8 cellular contexts compared by ENCODE assay signal in the genomic region with DNA sequence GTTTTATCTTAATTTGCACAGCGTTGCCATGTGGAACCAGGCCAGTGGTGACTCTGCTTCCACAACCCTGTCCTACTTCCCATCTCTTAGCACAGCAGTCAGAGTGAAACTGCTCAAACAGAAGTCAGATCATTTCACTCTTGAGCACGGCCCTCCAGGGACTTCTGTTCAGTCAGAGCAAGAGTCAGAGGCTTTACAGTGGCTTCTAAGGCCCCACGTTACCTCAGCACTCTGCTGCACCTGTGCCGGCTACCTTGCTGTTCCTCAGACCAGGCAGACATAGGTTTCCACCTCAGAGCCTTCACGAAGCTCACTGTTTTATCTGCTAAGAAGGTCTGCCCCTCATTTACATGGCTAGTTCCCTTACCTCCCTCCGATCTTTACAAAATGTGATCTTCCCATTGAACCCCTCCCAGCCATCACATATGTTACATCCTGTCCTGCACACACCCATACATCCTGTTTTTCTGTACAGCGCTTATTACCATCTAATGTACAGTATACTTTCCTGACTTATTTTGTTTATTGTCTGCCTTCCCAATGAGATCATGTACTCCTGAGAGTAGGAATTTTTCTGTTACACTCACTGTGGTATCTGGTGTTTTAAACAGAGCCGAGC. TPM values are rescaled to one million over a fixed set of nuclear protein-coding genes. Genes with fewer than 3 reads are reported as not detected.
DNase-seq lines count a peak whose midpoint lies in the region; ATAC-seq and TF ChIP-seq lines count a peak whose summit lies in the region.

No MANE protein-coding gene starts in this region.

- H3K4me2 ChIP-seq in neural progenitor cell: no peak overlapping the region

- ATAC-seq in GM18505 (IDR thresholded peaks at IDR 0.05; ENCODE audit: unreplicated experiment) (peak; percentile 96), GM21529 (IDR thresholded peaks at IDR 0.05; ENCODE audit: unreplicated experiment) (peak; percentile 96), right cardiac atrium (peak; percentile 53 to 71)

- no peaks in the 10 kb centered on the region for H4K20me1 ChIP-seq in neural progenitor cell (ENCODE audit: low read depth)

- no peaks in the 10 kb centered on the region for H3F3A ChIP-seq in neural progenitor cell (ENCODE audit: low read depth)

- no peaks in the 10 kb centered on the region for H3K9me3 Mint-ChIP-seq in neural progenitor cell

- TF ChIP-seq CTCF in dorsolateral prefrontal cortex (IDR thresholded peaks at IDR 0.05 in 54 of 56, conservative IDR thresholded peaks at IDR 0.05 in 2 of 56; ENCODE audit: low read depth in 1 of 56, partially characterized antibody in 56 of 56): no peak
- TF ChIP-seq CTCF in neural progenitor cell (IDR thresholded peaks at IDR 0.05): no peak

- peak; percentile 56 for TF ChIP-seq POLR2A in GM18505 (IDR thresholded peaks at IDR 0.05; ENCODE audit: borderline replicate concordance, extremely low read depth, insufficient read depth, insufficient read length)

- no peak overlapping the region for H3K27ac Mint-ChIP-seq in neural progenitor cell

- no peak overlapping the region for H3K9ac ChIP-seq in neural progenitor cell

- H3K4me3 Mint-ChIP-seq in neural progenitor cell: no peak overlapping the region

- peaks cover 19% of the 10 kb centered on the region for H3K36me3 Mint-ChIP-seq in neural progenitor cell

- H3K9me3 ChIP-seq in right cardiac atrium (ENCODE audit: control insufficient read depth, low read length): no peaks in the 10 kb centered on the region
- no peaks in the 10 kb centered on the region for H3K9me3 ChIP-seq in neural progenitor cell (ENCODE audit: low read depth)

- H3K79me2 ChIP-seq in neural progenitor cell (ENCODE audit: low read depth): no peaks in the 10 kb centered on the region

- H3K4me1 Mint-ChIP-seq in neural progenitor cell: no peaks in the 10 kb centered on the region

- H3K27ac ChIP-seq in right cardiac atrium (ENCODE audit: low read length): no peak overlapping the region
- no peak overlapping the region for H3K27ac ChIP-seq in dorsolateral prefrontal cortex
- no peak overlapping the region for H3K27ac ChIP-seq in neural progenitor cell

- H3K27me3 Mint-ChIP-seq in neural progenitor cell (ENCODE audit: insufficient read depth, low read depth): no peaks in the 10 kb centered on the region

- H3K4me3 ChIP-seq in right cardiac atrium (ENCODE audit: low read length) (no peak overlapping the region), dorsolateral prefrontal cortex (no peak overlapping the region), neural progenitor cell (no peak overlapping the region)

- H3K4me1 ChIP-seq in right cardiac atrium (ENCODE audit: control insufficient read depth, insufficient read depth, low read length) (peaks cover 3% of the 10 kb centered on the region), neural progenitor cell (no peaks in the 10 kb centered on the region)

- WGBS in right cardiac atrium: 79% methylated on average over 8 of the region's 8 CpGs

- intact Hi-C loops in right cardiac atrium (cut with DNase I) (no loop called here), dorsolateral prefrontal cortex (cut with DNase I) (no loop called here)

- H3K36me3 ChIP-seq in neural progenitor cell: peaks cover 6% of the 10 kb centered on the region

- DNase-seq in MV-4-11 (lab: John Stamatoyannopoulos, UW) (peak; percentile 75), right cardiac atrium (no peak), NCI-H345 treated with DMSO at 0.1 percent for 48 hours (lab: John Stamatoyannopoulos, UW; ENCODE audit: unreplicated experiment) (no peak), SK-N-DZ (ENCODE audit: low spot score) (no peak), dorsolateral prefrontal cortex (no peak), neural progenitor cell (ENCODE audit: low spot score) (no peak)

- H3K27me3 ChIP-seq in right cardiac atrium (ENCODE audit: control insufficient read depth, insufficient read depth) (no peaks in the 10 kb centered on the region), dorsolateral prefrontal cortex (no peaks in the 10 kb centered on the region), neural progenitor cell (no peaks in the 10 kb centered on the region)

- H2AFZ ChIP-seq in neural progenitor cell (replicated peaks): no peak overlapping the region

RNA-seq across cellular contexts. Expression of a gene that starts 41.6 kb away (rescaled TPM):
- 10 to 100 TPM; 61.1 to 71.2 (median 66.9) TPM for total RNA-seq in right cardiac atrium
- polyA plus RNA-seq in right cardiac atrium: 43.7 TPM
- polyA plus RNA-seq in SK-N-DZ (2014; cell fraction: cytosol; rRNA removed): 84.4 and 87.0 TPM in 2 replicates
- polyA plus RNA-seq in SK-N-DZ (2014; cell fraction: nucleus; rRNA removed): 31.6 and 35.5 TPM in 2 replicates
- 10 to 100 TPM; 37.7 to 80.9 (median 64.8) TPM for total RNA-seq in dorsolateral prefrontal cortex
- total RNA-seq in neural progenitor cell (ENCODE audit: low replicate concordance): 90.9 and 128 TPM in 2 replicates
